1 cellular context compared by ENCODE assay signal in genomic region chr21:37916795-37917142, GRCh38.
TF ChIP-seq lines count a peak whose summit lies in the region.

No MANE protein-coding gene starts in this region.

TF ChIP-seq in GM23338, 12 proteins besides CTCF, POLR2A, EP300 and RAD21 (continued from another document):
- TF ChIP-seq ZNF462 (CRISPR knock-in tag; IDR thresholded peaks at IDR 0.05) (no peak), ZNF331 (CRISPR knock-in tag; IDR thresholded peaks at IDR 0.05; ENCODE audit: low read depth) (no peak), NANOG (IDR thresholded peaks at IDR 0.05; ENCODE audit: borderline replicate concordance) (no peak), EZH2 (IDR thresholded peaks at IDR 0.05; ENCODE audit: low read depth, unreplicated experiment) (no peak), CREB1 (CRISPR knock-in tag; IDR thresholded peaks at IDR 0.05; ENCODE audit: low read depth) (no peak), POLR2AphosphoS5 (IDR thresholded peaks at IDR 0.05; ENCODE audit: low read depth) (no peak), EZH2phosphoT487 (IDR thresholded peaks at IDR 0.05; ENCODE audit: unreplicated experiment) (no peak), ZNF114 (CRISPR knock-in tag; IDR thresholded peaks at IDR 0.05) (no peak), JUNB (IDR thresholded peaks at IDR 0.05; ENCODE audit: unreplicated experiment) (no peak)
- TF ChIP-seq, protein P1, sequence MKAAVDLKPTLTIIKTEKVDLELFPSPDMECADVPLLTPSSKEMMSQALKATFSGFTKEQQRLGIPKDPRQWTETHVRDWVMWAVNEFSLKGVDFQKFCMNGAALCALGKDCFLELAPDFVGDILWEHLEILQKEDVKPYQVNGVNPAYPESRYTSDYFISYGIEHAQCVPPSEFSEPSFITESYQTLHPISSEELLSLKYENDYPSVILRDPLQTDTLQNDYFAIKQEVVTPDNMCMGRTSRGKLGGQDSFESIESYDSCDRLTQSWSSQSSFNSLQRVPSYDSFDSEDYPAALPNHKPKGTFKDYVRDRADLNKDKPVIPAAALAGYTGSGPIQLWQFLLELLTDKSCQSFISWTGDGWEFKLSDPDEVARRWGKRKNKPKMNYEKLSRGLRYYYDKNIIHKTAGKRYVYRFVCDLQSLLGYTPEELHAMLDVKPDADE (IDR thresholded peaks at IDR 0.05): no peak
